Comparison of ENCODE assay signal across 1 cellular context in the genomic region with DNA sequence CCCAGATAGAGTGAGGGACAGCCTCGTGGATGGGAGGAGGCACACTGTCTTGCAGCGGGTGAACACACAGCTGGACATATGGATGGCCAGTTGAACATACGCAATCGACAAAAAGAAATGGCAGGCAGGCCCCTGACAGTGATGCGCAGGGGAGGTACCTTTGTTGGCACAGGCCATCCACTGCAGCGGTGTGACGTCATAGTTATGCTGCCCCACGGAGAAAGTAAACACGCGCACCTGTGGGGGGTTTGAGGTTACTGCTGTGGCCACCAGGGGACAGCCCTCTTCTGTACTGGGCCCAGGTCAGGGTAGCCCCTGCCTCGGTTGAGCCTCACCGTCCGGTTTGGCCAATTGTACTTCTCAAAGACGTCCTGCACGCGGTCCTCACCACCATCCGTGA.
TF ChIP-seq lines count a peak whose summit lies in the region.

No MANE protein-coding gene starts in this region.

TF ChIP-seq in K562, 482 proteins besides CTCF, POLR2A, EP300 and RAD21:
- TF ChIP-seq, protein P1, sequence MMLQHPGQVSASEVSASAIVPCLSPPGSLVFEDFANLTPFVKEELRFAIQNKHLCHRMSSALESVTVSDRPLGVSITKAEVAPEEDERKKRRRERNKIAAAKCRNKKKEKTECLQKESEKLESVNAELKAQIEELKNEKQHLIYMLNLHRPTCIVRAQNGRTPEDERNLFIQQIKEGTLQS (IDR thresholded peaks at IDR 0.05) = peak; percentile 50; the same call in 1 of the 2 replicates
- TF ChIP-seq, protein P1 (CRISPR knock-in tag; conservative IDR thresholded peaks at IDR 0.05) = no peak
- no peak for TF ChIP-seq CREB1 (IDR thresholded peaks at IDR 0.05)
- TF ChIP-seq CREB1 (CRISPR knock-in tag; IDR thresholded peaks at IDR 0.05) = peak; percentile 35; the same call in 1 of the 2 replicates
- TF ChIP-seq CREM (IDR thresholded peaks at IDR 0.05; ENCODE audit: low read depth) = peak; percentile 67
- TF ChIP-seq RB1 (IDR thresholded peaks at IDR 0.05; ENCODE audit: low read depth) = no peak
- TF ChIP-seq ATF7 (IDR thresholded peaks at IDR 0.05) = peak; percentile 77
- TF ChIP-seq LCOR (CRISPR knock-in tag; IDR thresholded peaks at IDR 0.05) = no peak
- TF ChIP-seq BMI1 (IDR thresholded peaks at IDR 0.05; ENCODE audit: low read length) = no peak
- TF ChIP-seq ATF1 (CRISPR knock-in tag; IDR thresholded peaks at IDR 0.05) = no peak
- TF ChIP-seq ATF1 (tag; IDR thresholded peaks at IDR 0.05) = peak; percentile 75
